1 cellular context compared by ENCODE assay signal in the genomic region with DNA sequence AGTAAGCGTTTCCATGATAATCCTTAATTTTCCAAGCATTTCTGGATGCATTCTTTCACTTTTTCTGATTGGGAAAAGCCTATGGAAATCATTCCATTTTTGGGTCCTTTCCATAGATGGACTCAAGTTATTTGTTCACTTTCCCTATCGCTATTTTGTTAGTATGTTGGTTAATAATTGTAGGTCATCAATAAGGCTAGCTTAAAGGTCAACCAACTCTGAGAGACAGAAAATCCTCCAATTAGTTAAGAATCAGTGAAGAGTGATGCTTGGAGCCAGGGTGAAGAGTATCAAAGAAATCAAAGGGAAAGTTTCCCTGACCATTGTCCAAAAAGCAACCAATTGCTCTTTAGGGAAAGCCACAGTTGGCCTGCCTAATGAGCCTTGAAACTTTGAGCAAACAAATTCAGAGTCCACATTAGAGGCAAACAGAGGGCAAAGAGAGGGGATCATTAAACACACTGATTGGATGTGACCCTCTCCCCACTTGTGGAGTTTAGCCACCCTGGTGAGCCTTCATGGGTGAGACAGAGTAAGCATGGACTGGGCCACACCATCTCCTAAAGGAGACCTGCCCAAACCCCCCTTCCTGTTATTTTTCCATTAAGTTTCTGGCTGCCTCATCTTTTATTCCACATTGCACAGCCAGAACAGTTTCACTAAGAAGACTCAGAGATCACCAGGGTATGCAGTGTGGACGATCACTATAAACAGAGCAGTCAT.
TF ChIP-seq lines count a peak whose summit lies in the region.

No MANE protein-coding gene starts in this region.

TF ChIP-seq in HepG2, 621 proteins besides CTCF, POLR2A, EP300 and RAD21 (continued from another document and continues in another):
- TF ChIP-seq SP1 (IDR thresholded peaks at IDR 0.05) (no peak), SP1 (CRISPR knock-in tag; IDR thresholded peaks at IDR 0.05) (no peak), ZFAT (CRISPR knock-in tag; conservative IDR thresholded peaks at IDR 0.05) (no peak), HNF4G (IDR thresholded peaks at IDR 0.05; ENCODE audit: borderline replicate concordance, low read depth, low read length) (peak; percentile 87), HNF4G (CRISPR knock-in tag; IDR thresholded peaks at IDR 0.05; ENCODE audit: borderline replicate concordance, low read depth) (peak; percentile 92; the same call in 1 of the 2 replicates), ZNF296 (CRISPR knock-in tag; conservative IDR thresholded peaks at IDR 0.05) (no peak), ZNF644 (CRISPR knock-in tag; IDR thresholded peaks at IDR 0.05; ENCODE audit: low read depth) (peak; percentile 81), NFYC (CRISPR knock-in tag; IDR thresholded peaks at IDR 0.05) (peak; percentile 63), ZNF143 (CRISPR knock-in tag; IDR thresholded peaks at IDR 0.05) (no peak), BCL6 (CRISPR knock-in tag; IDR thresholded peaks at IDR 0.05) (peak; percentile 87), RFXANK (CRISPR knock-in tag; IDR thresholded peaks at IDR 0.05) (0 out of 2 replicates have a peak, but pooled peaks have one; percentile 40), TFAP4 (IDR thresholded peaks at IDR 0.05; ENCODE audit: borderline replicate concordance, low read depth) (0 out of 2 replicates have a peak, but pooled peaks have one; percentile 37), TRAFD1 (CRISPR knock-in tag; IDR thresholded peaks at IDR 0.05; ENCODE audit: borderline replicate concordance) (peak; percentile 60; the same call in 1 of the 2 replicates), ZBED4 (CRISPR knock-in tag; IDR thresholded peaks at IDR 0.05; ENCODE audit: borderline replicate concordance) (no peak), ZBTB7A (CRISPR knock-in tag; IDR thresholded peaks at IDR 0.05) (peak; percentile 91), POLR2AphosphoS5 (IDR thresholded peaks at IDR 0.05; ENCODE audit: low read depth, low read length) (no peak), FOSL1 (CRISPR knock-in tag; IDR thresholded peaks at IDR 0.05; ENCODE audit: borderline replicate concordance) (no peak), ZNF205 (CRISPR knock-in tag; IDR thresholded peaks at IDR 0.05) (peak; percentile 71; the same call in 1 of the 2 replicates), ARNTL (CRISPR knock-in tag; IDR thresholded peaks at IDR 0.05) (0 out of 2 replicates have a peak, but pooled peaks have one; percentile 28), SP4 (CRISPR knock-in tag; IDR thresholded peaks at IDR 0.05) (no peak), GATA4 (IDR thresholded peaks at IDR 0.05; ENCODE audit: borderline replicate concordance, low read depth) (peak; percentile 76; the same call in 1 of the 2 replicates), DPF2 (CRISPR knock-in tag; IDR thresholded peaks at IDR 0.05; ENCODE audit: borderline replicate concordance, low read depth) (peak; percentile 84; the same call in 1 of the 2 replicates), GABPA (IDR thresholded peaks at IDR 0.05; ENCODE audit: low read depth, low read length) (no peak), GABPA (CRISPR knock-in tag; IDR thresholded peaks at IDR 0.05; ENCODE audit: low read depth) (peak; percentile 32; the same call in 1 of the 2 replicates), CBX2 (IDR thresholded peaks at IDR 0.05; ENCODE audit: low read depth, low read length) (no peak), CBX2 (CRISPR knock-in tag; IDR thresholded peaks at IDR 0.05; ENCODE audit: low read depth) (no peak), PRDM15 (CRISPR knock-in tag; IDR thresholded peaks at IDR 0.05) (no peak), CBX5 (CRISPR knock-in tag; IDR thresholded peaks at IDR 0.05; ENCODE audit: borderline replicate concordance) (no peak), ADNP (CRISPR knock-in tag; IDR thresholded peaks at IDR 0.05) (no peak)
- TF ChIP-seq, protein P1, sequence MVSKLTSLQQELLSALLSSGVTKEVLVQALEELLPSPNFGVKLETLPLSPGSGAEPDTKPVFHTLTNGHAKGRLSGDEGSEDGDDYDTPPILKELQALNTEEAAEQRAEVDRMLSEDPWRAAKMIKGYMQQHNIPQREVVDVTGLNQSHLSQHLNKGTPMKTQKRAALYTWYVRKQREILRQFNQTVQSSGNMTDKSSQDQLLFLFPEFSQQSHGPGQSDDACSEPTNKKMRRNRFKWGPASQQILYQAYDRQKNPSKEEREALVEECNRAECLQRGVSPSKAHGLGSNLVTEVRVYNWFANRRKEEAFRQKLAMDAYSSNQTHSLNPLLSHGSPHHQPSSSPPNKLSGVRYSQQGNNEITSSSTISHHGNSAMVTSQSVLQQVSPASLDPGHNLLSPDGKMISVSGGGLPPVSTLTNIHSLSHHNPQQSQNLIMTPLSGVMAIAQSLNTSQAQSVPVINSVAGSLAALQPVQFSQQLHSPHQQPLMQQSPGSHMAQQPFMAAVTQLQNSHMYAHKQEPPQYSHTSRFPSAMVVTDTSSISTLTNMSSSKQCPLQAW (CRISPR knock-in tag; IDR thresholded peaks at IDR 0.05): peak; percentile 98
- TF ChIP-seq, protein P2, sequence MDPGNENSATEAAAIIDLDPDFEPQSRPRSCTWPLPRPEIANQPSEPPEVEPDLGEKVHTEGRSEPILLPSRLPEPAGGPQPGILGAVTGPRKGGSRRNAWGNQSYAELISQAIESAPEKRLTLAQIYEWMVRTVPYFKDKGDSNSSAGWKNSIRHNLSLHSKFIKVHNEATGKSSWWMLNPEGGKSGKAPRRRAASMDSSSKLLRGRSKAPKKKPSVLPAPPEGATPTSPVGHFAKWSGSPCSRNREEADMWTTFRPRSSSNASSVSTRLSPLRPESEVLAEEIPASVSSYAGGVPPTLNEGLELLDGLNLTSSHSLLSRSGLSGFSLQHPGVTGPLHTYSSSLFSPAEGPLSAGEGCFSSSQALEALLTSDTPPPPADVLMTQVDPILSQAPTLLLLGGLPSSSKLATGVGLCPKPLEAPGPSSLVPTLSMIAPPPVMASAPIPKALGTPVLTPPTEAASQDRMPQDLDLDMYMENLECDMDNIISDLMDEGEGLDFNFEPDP (CRISPR knock-in tag; conservative IDR thresholded peaks at IDR 0.05): no peak
- TF ChIP-seq, protein P3, sequence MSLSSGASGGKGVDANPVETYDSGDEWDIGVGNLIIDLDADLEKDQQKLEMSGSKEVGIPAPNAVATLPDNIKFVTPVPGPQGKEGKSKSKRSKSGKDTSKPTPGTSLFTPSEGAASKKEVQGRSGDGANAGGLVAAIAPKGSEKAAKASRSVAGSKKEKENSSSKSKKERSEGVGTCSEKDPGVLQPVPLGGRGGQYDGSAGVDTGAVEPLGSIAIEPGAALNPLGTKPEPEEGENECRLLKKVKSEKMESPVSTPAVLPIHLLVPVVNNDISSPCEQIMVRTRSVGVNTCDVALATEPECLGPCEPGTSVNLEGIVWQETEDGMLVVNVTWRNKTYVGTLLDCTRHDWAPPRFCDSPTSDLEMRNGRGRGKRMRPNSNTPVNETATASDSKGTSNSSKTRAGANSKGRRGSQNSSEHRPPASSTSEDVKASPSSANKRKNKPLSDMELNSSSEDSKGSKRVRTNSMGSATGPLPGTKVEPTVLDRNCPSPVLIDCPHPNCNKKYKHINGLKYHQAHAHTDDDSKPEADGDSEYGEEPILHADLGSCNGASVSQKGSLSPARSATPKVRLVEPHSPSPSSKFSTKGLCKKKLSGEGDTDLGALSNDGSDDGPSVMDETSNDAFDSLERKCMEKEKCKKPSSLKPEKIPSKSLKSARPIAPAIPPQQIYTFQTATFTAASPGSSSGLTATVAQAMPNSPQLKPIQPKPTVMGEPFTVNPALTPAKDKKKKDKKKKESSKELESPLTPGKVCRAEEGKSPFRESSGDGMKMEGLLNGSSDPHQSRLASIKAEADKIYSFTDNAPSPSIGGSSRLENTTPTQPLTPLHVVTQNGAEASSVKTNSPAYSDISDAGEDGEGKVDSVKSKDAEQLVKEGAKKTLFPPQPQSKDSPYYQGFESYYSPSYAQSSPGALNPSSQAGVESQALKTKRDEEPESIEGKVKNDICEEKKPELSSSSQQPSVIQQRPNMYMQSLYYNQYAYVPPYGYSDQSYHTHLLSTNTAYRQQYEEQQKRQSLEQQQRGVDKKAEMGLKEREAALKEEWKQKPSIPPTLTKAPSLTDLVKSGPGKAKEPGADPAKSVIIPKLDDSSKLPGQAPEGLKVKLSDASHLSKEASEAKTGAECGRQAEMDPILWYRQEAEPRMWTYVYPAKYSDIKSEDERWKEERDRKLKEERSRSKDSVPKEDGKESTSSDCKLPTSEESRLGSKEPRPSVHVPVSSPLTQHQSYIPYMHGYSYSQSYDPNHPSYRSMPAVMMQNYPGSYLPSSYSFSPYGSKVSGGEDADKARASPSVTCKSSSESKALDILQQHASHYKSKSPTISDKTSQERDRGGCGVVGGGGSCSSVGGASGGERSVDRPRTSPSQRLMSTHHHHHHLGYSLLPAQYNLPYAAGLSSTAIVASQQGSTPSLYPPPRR (CRISPR knock-in tag; IDR thresholded peaks at IDR 0.05; ENCODE audit: borderline replicate concordance): peak; percentile 95
- TF ChIP-seq, protein P4, sequence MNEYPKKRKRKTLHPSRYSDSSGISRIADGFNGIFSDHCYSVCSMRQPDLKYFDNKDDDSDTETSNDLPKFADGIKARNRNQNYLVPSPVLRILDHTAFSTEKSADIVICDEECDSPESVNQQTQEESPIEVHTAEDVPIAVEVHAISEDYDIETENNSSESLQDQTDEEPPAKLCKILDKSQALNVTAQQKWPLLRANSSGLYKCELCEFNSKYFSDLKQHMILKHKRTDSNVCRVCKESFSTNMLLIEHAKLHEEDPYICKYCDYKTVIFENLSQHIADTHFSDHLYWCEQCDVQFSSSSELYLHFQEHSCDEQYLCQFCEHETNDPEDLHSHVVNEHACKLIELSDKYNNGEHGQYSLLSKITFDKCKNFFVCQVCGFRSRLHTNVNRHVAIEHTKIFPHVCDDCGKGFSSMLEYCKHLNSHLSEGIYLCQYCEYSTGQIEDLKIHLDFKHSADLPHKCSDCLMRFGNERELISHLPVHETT (CRISPR knock-in tag; conservative IDR thresholded peaks at IDR 0.05): no peak
